ENCODE assay signal across 17 cellular contexts in genomic region chr12:2553388-2554126, GRCh38.
DNase-seq lines count a peak whose midpoint lies in the region; ATAC-seq, FAIRE-seq and TF ChIP-seq lines count a peak whose summit lies in the region.
"Had no signal": no experiment of that assay in that cellular context is flagged by ENCODE, and none has a peak within 500 bp of the region (broad histone marks: within the 10 kb centered on the region; RNA-seq: fewer than 3 reads in every experiment).

No MANE protein-coding gene starts in this region.

- TF ChIP-seq EP300 in A549 (IDR thresholded peaks at IDR 0.05) (no peak), HepG2 (IDR thresholded peaks at IDR 0.05; ENCODE audit: low read depth in 2 of 2, low read length in 2 of 2) (no peak), HepG2 (CRISPR knock-in tag; IDR thresholded peaks at IDR 0.05; ENCODE audit: borderline replicate concordance) (no peak)

- TF ChIP-seq RAD21 in A549 (conservative IDR thresholded peaks at IDR 0.05 in 1 of 2, IDR thresholded peaks at IDR 0.05 in 1 of 2): no peak
- no peak for TF ChIP-seq RAD21 in HepG2 (CRISPR knock-in tag; IDR thresholded peaks at IDR 0.05)

- ATAC-seq in A549 (no peak), HepG2 (no peak), GM21619 (IDR thresholded peaks at IDR 0.05; ENCODE audit: unreplicated experiment) (no peak)

- no peak for TF ChIP-seq CTCF in A549 (IDR thresholded peaks at IDR 0.05)
- TF ChIP-seq CTCF in bronchial epithelial cell (IDR thresholded peaks at IDR 0.05; ENCODE audit: insufficient read depth, low read length, severe bottlenecking): no peak
- no peak for TF ChIP-seq CTCF in HepG2 (CRISPR knock-in tag; IDR thresholded peaks at IDR 0.05)
- no peak for TF ChIP-seq CTCF in endodermal cell (conservative IDR thresholded peaks at IDR 0.05)

- BruUV-seq in HepG2 (replicated peaks; lab: Mats Ljungman, UMichigan): no TSS peak

- H3K4me1 Mint-ChIP-seq in endodermal cell: peaks cover 16% of the 10 kb centered on the region

- no peak for DNase-seq in A549 (ENCODE audit: low read depth in 1 of 2, low spot score in 1 of 2)
- peak; percentile 9 for DNase-seq in MG63
- no peak for DNase-seq in bronchial epithelial cell (ENCODE audit: low read depth)
- DNase-seq in HepG2 (ENCODE audit: low spot score): no peak
- no peak for DNase-seq in endodermal cell
- no peak for DNase-seq in anterior cingulate cortex (lab: John Stamatoyannopoulos, UW)
- DNase-seq: COR-L47, EL, MV-4-11, NCI-H1417 treated with DMSO at 0.1 percent for 48 hours, NCI-H2029, NCI-H2171 treated with DMSO at 0.1 percent for 48 hours, NCI-H510A treated with DMSO at 0.1 percent for 48 hours, SHP77 had no signal

- H3K27ac ChIP-seq in A549: no peak overlapping the region
- H3K27ac ChIP-seq in HepG2 (ENCODE audit: extremely low read length, insufficient read depth, low read length): no peak overlapping the region
- no peak overlapping the region for H3K27ac ChIP-seq in endodermal cell (ENCODE audit: low read depth, low read length)
- H3K27ac ChIP-seq: HL-60 had no signal

- peaks cover 17% of the 10 kb centered on the region for H3K27me3 Mint-ChIP-seq in endodermal cell (ENCODE audit: insufficient read depth)

- in situ Hi-C loops in HepG2 (cut with HindIII; ENCODE audit: extremely low pct_ligation_motif_present, low pct_unique_long_range_greater_than_20kb): no loop called here

- H3K36me3 ChIP-seq in MG63: no peaks in the 10 kb centered on the region
- H3K36me3 ChIP-seq in bronchial epithelial cell (ENCODE audit: control insufficient read depth, insufficient read depth, low read length): no peaks in the 10 kb centered on the region
- no peaks in the 10 kb centered on the region for H3K36me3 ChIP-seq in HepG2 (replicated peaks in 1 of 2; ENCODE audit: control insufficient read depth in 1 of 2, insufficient read depth in 2 of 2, low read length in 2 of 2)
- no peaks in the 10 kb centered on the region for H3K36me3 ChIP-seq in endodermal cell (ENCODE audit: control insufficient read depth, insufficient read depth, low read length)

- no peak overlapping the region for H2AFZ ChIP-seq in HepG2 (ENCODE audit: low read length)

- H3K36me3 Mint-ChIP-seq in endodermal cell (ENCODE audit: low read depth): no peaks in the 10 kb centered on the region

- POLR2A ChIA-PET in A549 (lab: Yijun Ruan, JAX): no interaction called here
- POLR2A ChIA-PET in HepG2 (lab: Yijun Ruan, JAX): no interaction called here

- H3K9ac ChIP-seq in HepG2 (ENCODE audit: insufficient read depth, low read depth, low read length) (no peak overlapping the region), endodermal cell (ENCODE audit: extremely low read depth, low read length, poor library complexity, severe bottlenecking) (no peak overlapping the region)

- no peaks in the 10 kb centered on the region for H3K4me1 ChIP-seq in A549
- H3K4me1 ChIP-seq in HepG2 (ENCODE audit: insufficient read depth, low read length): no peaks in the 10 kb centered on the region
- H3K4me1 ChIP-seq in endodermal cell (ENCODE audit: control insufficient read depth, insufficient read depth, low read length): peaks cover 6% of the 10 kb centered on the region

- H3K9me3 ChIP-seq in A549 (no peaks in the 10 kb centered on the region), MG63 (no peaks in the 10 kb centered on the region), HepG2 (ENCODE audit: low read length) (no peaks in the 10 kb centered on the region), endodermal cell (ENCODE audit: control insufficient read depth, low read length) (no peaks in the 10 kb centered on the region)

- WGBS in A549 (ENCODE audit: missing lambda C conversion rate): 20% methylated on average over 14 of the region's 14 CpGs
- 1% methylated on average over 10 of the region's 14 CpGs for WGBS in HepG2 (ENCODE audit: low lambda C conversion rate)
- WGBS in endodermal cell (ENCODE audit: insufficient coverage in 1 of 2, insufficient read length in 1 of 2), 2 experiments: 91 to 92% methylated on average over 10 to 14 of the region's 14 CpGs

- no peaks in the 10 kb centered on the region for H3K79me2 ChIP-seq in HepG2 (ENCODE audit: insufficient read depth, low read length)

- H3K9me3 Mint-ChIP-seq in endodermal cell: no peaks in the 10 kb centered on the region

- intact Hi-C loops in HepG2 (cut with micrococcal nuclease; ENCODE audit: unreplicated experiment): no loop called here

- H3K4me2 ChIP-seq in A549 (no peak overlapping the region), HepG2 (ENCODE audit: low read depth, low read length) (no peak overlapping the region)

- CTCF ChIA-PET in A549 (lab: Yijun Ruan, JAX) (no interaction called here), HepG2 (lab: Yijun Ruan, JAX; ENCODE audit: low intra/inter-chr PET ratio, low total read pairs) (no interaction called here)

- H3K4me3 Mint-ChIP-seq in endodermal cell: no peak overlapping the region

- H3K4me3 ChIP-seq in A549 (no peak overlapping the region), MG63 (no peak overlapping the region), bronchial epithelial cell (ENCODE audit: low read depth, low read length) (no peak overlapping the region), HepG2 (replicated peaks in 1 of 3; ENCODE audit: insufficient read depth in 1 of 3, low read depth in 2 of 3, low read length in 3 of 3) (no peak overlapping the region), endodermal cell (ENCODE audit: low read length) (no peak overlapping the region)

- H3K27me3 ChIP-seq in MG63 (no peaks in the 10 kb centered on the region), bronchial epithelial cell (ENCODE audit: control insufficient read depth, insufficient read depth, low read length) (no peaks in the 10 kb centered on the region), HepG2 (ENCODE audit: control insufficient read depth in 1 of 2, insufficient read depth in 2 of 2, low read length in 2 of 2) (peaks cover 7 to 80% of the 10 kb centered on the region in 2 experiments), endodermal cell (ENCODE audit: control insufficient read depth, insufficient read depth, low read length, poor library complexity, severe bottlenecking) (no peaks in the 10 kb centered on the region)

- FAIRE-seq in A549 (lab: Jason Lieb, UNC) (no peak), bronchial epithelial cell (lab: Jason Lieb, UNC) (peak; percentile 50), HepG2 (lab: Jason Lieb, UNC) (no peak)
- FAIRE-seq: H1 had no signal

- TF ChIP-seq POLR2A in A549 (IDR thresholded peaks at IDR 0.05; ENCODE audit: low read length): no peak
- no peak for TF ChIP-seq POLR2A in HepG2 (IDR thresholded peaks at IDR 0.05; ENCODE audit: insufficient read depth in 1 of 2, low read depth in 2 of 2, low read length in 2 of 2)

- no peak overlapping the region for H3K27ac Mint-ChIP-seq in endodermal cell

- no peaks in the 10 kb centered on the region for H4K20me1 ChIP-seq in HepG2 (ENCODE audit: insufficient read depth, low read length)

TF ChIP-seq in A549, 52 proteins besides CTCF, POLR2A, EP300 and RAD21:
- TF ChIP-seq MAX (IDR thresholded peaks at IDR 0.05) (no peak), MAFK (IDR thresholded peaks at IDR 0.05; ENCODE audit: partially characterized antibody) (peak; percentile 54)
TF ChIP-seq in A549: peak in this region for 1.

TF ChIP-seq in HepG2, 621 proteins besides CTCF, POLR2A, EP300 and RAD21 (continues in another document):
- TF ChIP-seq ZBTB26 (CRISPR knock-in tag; IDR thresholded peaks at IDR 0.05; ENCODE audit: borderline replicate concordance) (no peak), NFAT5 (CRISPR knock-in tag; IDR thresholded peaks at IDR 0.05) (no peak), CEBPG (CRISPR knock-in tag; IDR thresholded peaks at IDR 0.05) (no peak), ELF1 (CRISPR knock-in tag; IDR thresholded peaks at IDR 0.05) (no peak), MAFK (conservative IDR thresholded peaks at IDR 0.05 in 1 of 2, IDR thresholded peaks at IDR 0.05 in 1 of 2; ENCODE audit: low read length in 2 of 2) (peak; percentile 9 to 60; a peak in 1 of 4 replicates)

Comparison
In these comparisons a context has a peak if more than half of its experiments do, and no peak if none do; other contexts are left out.
1. Of the 38 proteins assayed by ChIP-seq in both HepG2 and A549: peak only in HepG2: none; only in A549: none; in both: MAFK; in neither: 37.